In genomic region chr1:237562247-237562823, GRCh38 we compare ENCODE assay signal across 8 cellular contexts.
DNase-seq lines count a peak whose midpoint lies in the region; ATAC-seq, FAIRE-seq and TF ChIP-seq lines count a peak whose summit lies in the region.

No MANE protein-coding gene starts in this region.

- H3K4me1 Mint-ChIP-seq in type B pancreatic cell (ENCODE audit: unreplicated experiment) = no peaks in the 10 kb centered on the region

- H3K4me1 ChIP-seq in adrenal gland (replicated peaks in 1 of 2) = no peaks in the 10 kb centered on the region
- 0 out of 2 replicates have a peak, but pooled peaks cover 2% of the 10 kb centered on the region for H3K4me1 ChIP-seq in iPS DF 6.9 (ENCODE audit: control insufficient read depth, insufficient read depth, low read length)

- WGBS in adrenal gland, 4 donors = 50 to 59% (median 50%) methylated on average over 4 of the region's 4 CpGs
- no CpG with 5 or more reads among the region's 4 CpGs for WGBS in iPS DF 6.9 (ENCODE audit: insufficient coverage, insufficient read length)

- H3K36me3 ChIP-seq in adrenal gland (replicated peaks in 1 of 2) = no peaks in the 10 kb centered on the region
- no peaks in the 10 kb centered on the region for H3K36me3 ChIP-seq in iPS DF 6.9 (ENCODE audit: control insufficient read depth, insufficient read depth, low read length)

- H3K4me3 Mint-ChIP-seq in type B pancreatic cell = no peak overlapping the region

- no peak overlapping the region for H3K4me3 ChIP-seq in adrenal gland
- no peak overlapping the region for H3K4me3 ChIP-seq in iPS DF 6.9 (ENCODE audit: low read length)

- H3K27ac Mint-ChIP-seq in type B pancreatic cell = no peak overlapping the region

- no peaks in the 10 kb centered on the region for H3K36me3 Mint-ChIP-seq in type B pancreatic cell

- H3K9me3 Mint-ChIP-seq in type B pancreatic cell = no peaks in the 10 kb centered on the region

- DNase-seq in DMS 273 treated with DMSO at 0.1 percent for 48 hours (lab: John Stamatoyannopoulos, UW) (peak; percentile 45), GM19239 (ENCODE audit: insufficient read length, low spot score) (no peak), NCI-H345 treated with DMSO at 0.1 percent for 48 hours (lab: John Stamatoyannopoulos, UW; ENCODE audit: unreplicated experiment) (peak; percentile 80), adrenal gland (no peak), iPS DF 6.9 (ENCODE audit: low read depth, low spot score) (peak; percentile 52), type B pancreatic cell (ENCODE audit: extremely low spot score, unreplicated experiment) (no peak)
- DNase-seq in activated naive CD4-positive, alpha-beta T cell treated with Interleukin-2 at 50 U/mL for 16 hours = no peak

- H3K27me3 ChIP-seq in adrenal gland (no peaks in the 10 kb centered on the region), iPS DF 6.9 (ENCODE audit: control insufficient read depth, insufficient read depth, low read length) (no peaks in the 10 kb centered on the region)

- no peaks in the 10 kb centered on the region for H3K9me3 ChIP-seq in adrenal gland (replicated peaks in 1 of 3)
- H3K9me3 ChIP-seq in iPS DF 6.9 (ENCODE audit: control insufficient read depth, insufficient read depth, low read length) = no peaks in the 10 kb centered on the region

- H3K27ac ChIP-seq in adrenal gland = no peak overlapping the region
- H3K27ac ChIP-seq in iPS DF 6.9 (ENCODE audit: low read length) = no peak overlapping the region

- no peak for TF ChIP-seq POLR2A in adrenal gland (IDR thresholded peaks at IDR 0.05)

- TF ChIP-seq CTCF in adrenal gland (IDR thresholded peaks at IDR 0.05) (peak; percentile 20 to 69 (median 42)), type B pancreatic cell (conservative IDR thresholded peaks at IDR 0.05) (peak; percentile 85)

- peak; percentile 87 for ATAC-seq in HG03342 (IDR thresholded peaks at IDR 0.05; ENCODE audit: unreplicated experiment)

- peak; percentile 85 for FAIRE-seq in GM19239 (lab: Jason Lieb, UNC)

- intact Hi-C loops in adrenal gland (cut with DNase I) = loop anchor here in 1 of 2 donors (10.0 kb wide), 1 partner anchor 958 kb away; the partner anchor contains the start of gene HEATR1

- peaks cover 3% of the 10 kb centered on the region for H3K27me3 Mint-ChIP-seq in type B pancreatic cell

Comparison
In these comparisons a context has a peak if more than half of its experiments do, and no peak if none do; other contexts are left out.
1. DNase-seq: peak in DMS 273 treated with DMSO at 0.1 percent for 48 hours (single experiment), NCI-H345 treated with DMSO at 0.1 percent for 48 hours (single experiment) and iPS DF 6.9 (single experiment); none in GM19239 (single experiment), adrenal gland (0 of 7), type B pancreatic cell (single experiment) and activated naive CD4-positive, alpha-beta T cell treated with Interleukin-2 at 50 U/mL for 16 hours (single experiment).